8 cellular contexts compared by ENCODE assay signal in the genomic region with DNA sequence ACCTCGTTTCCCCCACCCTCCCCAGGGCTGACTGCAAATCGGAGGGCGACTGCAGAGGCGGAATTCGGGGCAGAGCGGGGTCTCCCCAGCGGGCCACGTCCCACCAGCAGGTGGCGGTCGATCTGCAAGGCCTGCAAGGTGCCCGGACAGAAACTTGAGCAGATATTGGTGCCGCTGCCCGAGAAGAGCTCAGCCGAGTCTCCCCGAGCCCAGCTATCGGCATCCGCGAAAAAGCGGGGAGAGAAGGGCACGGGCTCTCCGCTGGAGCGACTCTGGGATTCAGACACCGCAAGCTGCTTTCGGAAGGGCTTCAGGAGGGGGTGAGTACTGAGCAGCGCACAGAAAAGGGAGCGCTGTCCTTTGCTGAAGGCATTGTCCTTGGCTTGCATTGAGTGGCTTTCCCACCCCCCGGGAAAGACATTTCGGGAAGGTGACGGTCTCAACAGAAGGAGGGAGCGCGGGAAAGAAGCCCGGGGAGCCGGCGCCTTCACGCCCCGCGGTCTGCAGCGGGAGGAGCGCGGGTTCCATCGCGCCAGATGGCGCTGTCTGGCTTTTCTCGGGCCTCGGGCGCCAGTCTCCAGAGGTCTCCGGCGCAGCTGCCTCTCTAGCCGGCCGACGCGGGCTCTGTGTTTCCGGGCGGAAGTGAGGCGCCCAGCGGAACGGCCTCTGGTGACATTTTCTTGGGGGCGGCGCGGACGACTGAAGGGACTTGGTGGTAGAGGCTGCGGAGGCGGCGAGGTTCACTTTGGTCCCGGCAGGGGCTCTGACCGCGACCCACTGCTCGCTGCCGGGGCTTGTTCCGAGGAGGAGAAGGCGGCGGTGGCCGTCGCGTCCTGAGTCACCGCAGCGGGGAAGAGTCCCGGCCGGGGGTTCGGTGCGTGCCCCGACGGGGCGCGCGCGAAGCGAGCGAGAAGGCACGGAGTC.
DNase-seq lines count a peak whose midpoint lies in the region; ATAC-seq and TF ChIP-seq lines count a peak whose summit lies in the region.

No MANE protein-coding gene starts in this region.

- POLR2A ChIA-PET in T-cell (lab: Charles Lee): interaction anchor here in 1 of 2 donors (1.0 to 1.5 kb wide), 2 partner anchors 75 to 107 kb away, joined by 3 to 5 read pairs; no protein-coding TSS in a partner anchor

- H3K4me1 Mint-ChIP-seq in T-cell: peaks cover 36 to 52% (median 37%) of the 10 kb centered on the region in 3 donors

- H3K36me3 Mint-ChIP-seq in T-cell: peaks cover 3% of the 10 kb centered on the region

- no peaks in the 10 kb centered on the region for H3K9me3 ChIP-seq in prostate gland

- intact Hi-C loops in left ventricle myocardium superior (cut with micrococcal nuclease): no loop called here
- intact Hi-C loops in prostate gland (cut with DNase I): loop anchor here (2.0 to 10.0 kb wide), 3 partner anchors 109 to 485 kb away; no protein-coding TSS in a partner anchor

- H3K36me3 ChIP-seq in prostate gland (no peaks in the 10 kb centered on the region), urinary bladder (ENCODE audit: insufficient read depth) (no peaks in the 10 kb centered on the region)

- no peaks in the 10 kb centered on the region for H3K9me3 Mint-ChIP-seq in T-cell

- DNase-seq in NCI-H146 (lab: John Stamatoyannopoulos, UW) (peak; percentile 99), T-cell (peak; percentile 86 to 95 (median 92)), amygdala (lab: John Stamatoyannopoulos, UW) (peak; percentile 48 to 94 (median 85)), left ventricle myocardium superior (peak; percentile 97), prostate gland (ENCODE audit: low spot score) (peak; percentile 89)

- H3K4me1 ChIP-seq in prostate gland (replicated peaks) (no peaks in the 10 kb centered on the region), urinary bladder (ENCODE audit: insufficient read depth) (peaks cover 1% of the 10 kb centered on the region)

- peak overlapping the region; percentile 72 to 92 for H3K27ac ChIP-seq in prostate gland
- peak overlapping the region; percentile 73 for H3K27ac ChIP-seq in urinary bladder (ENCODE audit: low read depth)

- no peaks in the 10 kb centered on the region for H3K27me3 Mint-ChIP-seq in T-cell

- TF ChIP-seq POLR2A in GM15510 (IDR thresholded peaks at IDR 0.05; ENCODE audit: borderline replicate concordance, extremely low read depth, insufficient read length): peak; percentile 90
- no peak for TF ChIP-seq POLR2A in prostate gland (IDR thresholded peaks at IDR 0.05)

- under 1% methylated on average over 73 of the region's 90 CpGs for WGBS in prostate gland
- WGBS in urinary bladder: under 1% methylated on average over 90 of the region's 90 CpGs

- CTCF ChIA-PET in T-cell (lab: Charles Lee): interaction anchor here (0.5 to 3.2 kb wide), 51 partner anchors 8 to 497 kb away, joined by 3 to 42 read pairs (median 4); a partner anchor contains a TSS

- ATAC-seq in HG02884 (IDR thresholded peaks at IDR 0.05; ENCODE audit: unreplicated experiment): peak; percentile 83
- peak; percentile 90 to 95 (median 92) for ATAC-seq in T-cell (replicated peaks in 1 of 4)
- peak; percentile 98 for ATAC-seq in left ventricle myocardium superior

- peak overlapping the region; percentile 96 to 99 for H3K27ac Mint-ChIP-seq in T-cell

- peak; percentile 68 to 94 (median 78) for TF ChIP-seq CTCF in prostate gland (IDR thresholded peaks at IDR 0.05)

- H3K4me3 Mint-ChIP-seq in T-cell: peak overlapping the region; percentile 98 to 99 (median 99)

- H3K27me3 ChIP-seq in prostate gland (replicated peaks; ENCODE audit: insufficient read depth): no peaks in the 10 kb centered on the region

- H3K4me3 ChIP-seq in prostate gland: peak overlapping the region; percentile 84 to 94
- peak overlapping the region; percentile 93 for H3K4me3 ChIP-seq in urinary bladder (ENCODE audit: low read depth, low read length)

Comparison
In these comparisons a context has a peak if more than half of its experiments do, and no peak if none do; other contexts are left out.
1. Peak in every context shown above with its lines: DNase-seq, ATAC-seq, H3K4me3 ChIP-seq and H3K27ac ChIP-seq.